Comparison of ENCODE assay signal across 8 cellular contexts in the genomic region with DNA sequence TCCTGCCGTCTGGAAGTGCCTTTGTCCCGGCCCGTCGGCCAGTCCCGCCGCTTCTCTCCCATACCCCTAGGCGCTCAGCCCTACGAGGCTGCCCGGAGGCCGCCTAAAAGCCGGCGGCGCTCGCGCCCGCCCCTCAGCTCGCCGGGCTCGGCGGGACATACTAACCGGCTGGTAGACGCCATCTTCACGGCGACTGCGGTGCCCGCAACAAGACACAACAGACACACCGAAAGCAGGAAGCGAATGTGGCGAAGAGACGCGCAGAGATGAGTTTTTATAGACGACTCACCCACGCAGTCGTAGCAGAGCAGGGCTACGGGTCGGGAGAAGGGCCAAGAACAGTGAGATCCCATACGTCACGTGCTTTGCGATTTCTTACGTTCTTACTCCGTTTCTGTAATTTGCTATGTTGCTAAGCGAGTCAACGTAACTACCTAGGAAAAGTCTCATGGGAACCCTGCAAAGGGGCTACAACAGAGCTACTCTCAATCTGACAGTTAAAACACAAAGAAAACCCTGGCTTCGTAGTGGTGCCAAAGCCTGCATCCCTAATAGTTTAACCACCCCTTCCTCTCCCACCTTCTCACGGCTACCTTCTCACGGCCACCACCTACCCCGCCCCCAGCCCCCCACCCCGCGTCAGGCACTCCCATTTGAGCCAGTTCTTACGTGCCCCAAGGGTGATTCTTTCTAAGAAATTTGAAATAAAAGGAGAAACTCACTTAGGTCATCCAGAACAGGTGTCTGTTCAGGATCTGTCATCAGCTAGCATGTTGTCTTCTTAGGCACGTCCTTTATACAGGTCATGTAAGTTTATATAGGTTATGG. TPM values are rescaled to one million over a fixed set of nuclear protein-coding genes. Genes with fewer than 3 reads are reported as not detected.
DNase-seq lines count a peak whose midpoint lies in the region; ATAC-seq and TF ChIP-seq lines count a peak whose summit lies in the region.

A gene with protein sequence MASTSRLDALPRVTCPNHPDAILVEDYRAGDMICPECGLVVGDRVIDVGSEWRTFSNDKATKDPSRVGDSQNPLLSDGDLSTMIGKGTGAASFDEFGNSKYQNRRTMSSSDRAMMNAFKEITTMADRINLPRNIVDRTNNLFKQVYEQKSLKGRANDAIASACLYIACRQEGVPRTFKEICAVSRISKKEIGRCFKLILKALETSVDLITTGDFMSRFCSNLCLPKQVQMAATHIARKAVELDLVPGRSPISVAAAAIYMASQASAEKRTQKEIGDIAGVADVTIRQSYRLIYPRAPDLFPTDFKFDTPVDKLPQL (minus strand): TSS at position 250 of the 828 bp plus-strand sequence. CDS start 68 bp downstream, at position 182.

- peak; percentile 92 to 96 (median 95) for DNase-seq in CD4-positive, alpha-beta memory T cell
- DNase-seq in HPDE6-E6E7 (ENCODE audit: extremely low spot score) (peak; percentile 74), NK-92 (lab: John Stamatoyannopoulos, UW; ENCODE audit: unreplicated experiment) (peak; percentile 60), lung (ENCODE audit: low spot score) (peak; percentile 93)
- DNase-seq in activated CD8-positive, alpha-beta memory T cell treated with anti-CD3 and anti-CD28 coated beads for 1 hour (ENCODE audit: extremely low read depth in 1 of 2, low read depth in 1 of 2), result peak; percentile 84 to 86
- peak; percentile 88 for DNase-seq in effector CD8-positive, alpha-beta T cell (lab: John Stamatoyannopoulos, UW)
- peak; percentile 73 to 90 (median 85) for DNase-seq in stimulated activated CD4-positive, alpha-beta T cell treated with anti-CD3 and anti-CD28 coated beads, TNF-alpha, amount 100 ng/mL, for 4 hours (ENCODE audit: low read depth in 3 of 3)

- H3K27ac Mint-ChIP-seq in CD4-positive, alpha-beta memory T cell, result peak within 1 kb of the TSS; percentile 94 to 99 (median 98)

- POLR2A ChIA-PET in CD4-positive, alpha-beta memory T cell (lab: Charles Lee; ENCODE audit: partially characterized antibody), result interaction anchor here (0.7 to 2.6 kb wide), 18 partner anchors 10 to 1103 kb away, joined by 3 to 37 read pairs (median 4); a partner anchor contains a TSS

- peaks cover 9% of the 10 kb centered on the region for H3K36me3 ChIP-seq in CD4-positive, alpha-beta memory T cell (ENCODE audit: insufficient read depth, low read length)
- H3K36me3 ChIP-seq in lung (ENCODE audit: control insufficient read depth in 2 of 2, insufficient read depth in 2 of 2, low read length in 2 of 2), result no peaks in the 10 kb centered on the region

- H3K4me1 ChIP-seq in CD4-positive, alpha-beta memory T cell (ENCODE audit: insufficient read depth, low read length), result peaks cover 42% of the 10 kb centered on the region
- H3K4me1 ChIP-seq in lung (ENCODE audit: control insufficient read depth in 2 of 2, insufficient read depth in 2 of 2, low read length in 2 of 2), result peaks cover 3 to 15% of the 10 kb centered on the region in 2 donors

- peak within 1 kb of the TSS; percentile 90 to 99 (median 98) for H3K4me3 Mint-ChIP-seq in CD4-positive, alpha-beta memory T cell

- peaks cover 0 to 4% (median 0%) of the 10 kb centered on the region in 8 donors for H3K9me3 Mint-ChIP-seq in CD4-positive, alpha-beta memory T cell

- no peaks in the 10 kb centered on the region for H3K27me3 ChIP-seq in CD4-positive, alpha-beta memory T cell (ENCODE audit: insufficient read depth, low read length)
- no peaks in the 10 kb centered on the region for H3K27me3 ChIP-seq in lung (ENCODE audit: control insufficient read depth, insufficient read depth)

- H3K27ac ChIP-seq in CD4-positive, alpha-beta memory T cell (ENCODE audit: low read depth, low read length), result peak within 1 kb of the TSS; percentile 94
- H3K27ac ChIP-seq in lung (ENCODE audit: low read depth in 1 of 2, low read length in 1 of 2), result peak within 1 kb of the TSS; percentile 93 to 99

- ATAC-seq in GM19463 (IDR thresholded peaks at IDR 0.05; ENCODE audit: unreplicated experiment) (peak; percentile 90), lung (ENCODE audit: insufficient read depth, low FRiP score) (peak; percentile 98)

- no peaks in the 10 kb centered on the region for H3K9me3 ChIP-seq in CD4-positive, alpha-beta memory T cell (ENCODE audit: control insufficient read depth in 1 of 2, low read length in 2 of 2)
- no peaks in the 10 kb centered on the region for H3K9me3 ChIP-seq in lung (ENCODE audit: control insufficient read depth in 2 of 2, insufficient read depth in 1 of 2, low read length in 1 of 2)

- intact Hi-C loops in CD4-positive, alpha-beta memory T cell (cut with micrococcal nuclease), result loop anchor here (1.0 to 5.0 kb wide), 4 partner anchors 101 to 1977 kb away; a partner anchor contains a TSS

- WGBS in lung, 2 donors, result 0 to 1% methylated on average over 46 to 51 of the region's 51 CpGs

- peaks cover 33 to 50% (median 42%) of the 10 kb centered on the region in 4 donors for H3K4me1 Mint-ChIP-seq in CD4-positive, alpha-beta memory T cell

- peak within 1 kb of the TSS; percentile 84 to 90 for H3K4me3 ChIP-seq in CD4-positive, alpha-beta memory T cell (ENCODE audit: low read length in 2 of 2)
- peak within 1 kb of the TSS; percentile 100 for H3K4me3 ChIP-seq in lung

- no peak for TF ChIP-seq CTCF in lung (IDR thresholded peaks at IDR 0.05; ENCODE audit: control extremely low read depth, extremely low read depth)

- peaks cover 3 to 19% of the 10 kb centered on the region in 2 donors for H3K36me3 Mint-ChIP-seq in CD4-positive, alpha-beta memory T cell

- H3K27me3 Mint-ChIP-seq in CD4-positive, alpha-beta memory T cell, result peaks cover 0 to 2% of the 10 kb centered on the region in 2 donors

- CTCF ChIA-PET in CD4-positive, alpha-beta memory T cell (lab: Charles Lee; ENCODE audit: partially characterized antibody), result interaction anchor here (1.0 to 6.8 kb wide), 3 partner anchors 14 to 208 kb away, joined by 3 to 78 read pairs (median 4); a partner anchor contains a TSS

RNA-seq across cellular contexts. Expression of the gene that starts here (rescaled TPM):
- total RNA-seq in CD4-positive, alpha-beta memory T cell, result 10 to 100 TPM; 43.9 to 48.3 TPM
- polyA plus RNA-seq in CD4-positive, alpha-beta memory T cell, result 10 to 100 TPM; 50.2 to 68.5 TPM
- total RNA-seq in lung, result 10 to 100 TPM; 20.8 to 51.1 TPM
- polyA plus RNA-seq in lung, result 10 to 100 TPM; 29.2 to 30.5 TPM

Comparison
In these comparisons a context has a peak if more than half of its experiments do, and no peak if none do; other contexts are left out.
1. Peak in every context shown above with its lines: DNase-seq, ATAC-seq, H3K4me3 ChIP-seq and H3K27ac ChIP-seq.